In the genomic region with DNA sequence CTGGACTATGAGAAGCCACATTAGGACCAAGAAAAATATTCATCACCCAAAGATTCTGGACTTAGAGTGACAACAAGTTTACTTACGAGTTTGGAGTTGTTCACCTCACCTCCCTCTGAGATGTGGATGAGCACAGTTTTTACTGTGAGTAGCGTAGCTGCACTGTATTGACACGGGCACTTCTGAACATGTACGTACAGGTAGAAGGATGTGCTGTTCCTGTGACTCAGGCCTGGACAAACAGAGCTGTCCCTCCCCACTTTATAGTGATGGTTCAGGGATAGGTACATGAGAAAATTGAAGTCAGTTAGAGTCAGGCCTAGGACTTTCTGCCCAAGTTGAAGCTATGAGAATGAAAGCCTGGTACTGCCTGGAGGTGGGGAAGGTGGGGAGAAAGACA, we compare ENCODE assay signal across 31 cellular contexts.
DNase-seq lines count a peak whose midpoint lies in the region; ATAC-seq and TF ChIP-seq lines count a peak whose summit lies in the region.
"Had no signal": no experiment of that assay in that cellular context is flagged by ENCODE, and none has a peak within 500 bp of the region (broad histone marks: within the 10 kb centered on the region; RNA-seq: fewer than 3 reads in every experiment).

No MANE protein-coding gene starts in this region.

- H3K27me3 ChIP-seq in breast epithelium: no peaks in the 10 kb centered on the region
- H3K27me3 ChIP-seq: adrenal gland, upper lobe of left lung had no signal

- no peaks in the 10 kb centered on the region for H3K9me3 ChIP-seq in breast epithelium
- H3K9me3 ChIP-seq: A549, adrenal gland, body of pancreas, gastroesophageal sphincter, upper lobe of left lung had no signal

- intact Hi-C loops in MCF 10A (cut with micrococcal nuclease): loop anchor here (5.0 kb wide), 1 partner anchor 1244 kb away; no protein-coding TSS in a partner anchor
- intact Hi-C loops in breast epithelium (cut with DNase I; ENCODE audit: low total_unique reads): no loop called here
- intact Hi-C loops in Calu3 (cut with micrococcal nuclease; ENCODE audit: unreplicated experiment): loop anchor here (5.0 kb wide), 1 partner anchor 1394 kb away; no protein-coding TSS in a partner anchor

- no TSS peak for BruUV-seq in MCF 10A (replicated peaks; lab: Mats Ljungman, UMichigan)
- BruUV-seq in Calu3 (replicated peaks; lab: Mats Ljungman, UMichigan): no TSS peak

- H3K4me1 Mint-ChIP-seq in MCF 10A (ENCODE audit: insufficient read depth, unreplicated experiment) (peaks cover 22% of the 10 kb centered on the region), Calu3 (ENCODE audit: low read depth, unreplicated experiment) (peaks cover 15% of the 10 kb centered on the region)
- H3K4me1 Mint-ChIP-seq: activated CD4-positive, alpha-beta memory T cell treated with anti-CD3 and anti-CD28 coated beads, Interleukin-2, amount 10 ng/mL, durations not matched to agents 7 days and 5 days; activated naive CD4-positive, alpha-beta T cell treated with anti-CD3 and anti-CD28 coated beads, Interleukin-2, amount 10 ng/mL, durations not matched to agents 7 days and 5 days; CD4-positive, CD25-positive, alpha-beta regulatory T cell; H9 had no signal

- H3K27me3 Mint-ChIP-seq in MCF 10A (ENCODE audit: insufficient read depth, unreplicated experiment) (peaks cover 21% of the 10 kb centered on the region), Calu3 (ENCODE audit: unreplicated experiment) (no peaks in the 10 kb centered on the region)

- no peak for TF ChIP-seq POLR2A in breast epithelium (IDR thresholded peaks at IDR 0.05)

- CTCF ChIA-PET in MCF 10A (lab: Yijun Ruan, JAX): interaction anchor here (0.5 to 8.6 kb wide), 29 partner anchors 10 to 1598 kb away, joined by 3 to 1114 read pairs (median 5); partner anchors contain the start of gene PDK4
- CTCF ChIA-PET in Calu3 (lab: Charles Lee): interaction anchor here (2.4 kb wide), 1 partner anchor 179 kb away, joined by 21 read pairs; no protein-coding TSS in a partner anchor

- ATAC-seq in esophagus mucosa: peak; percentile 99
- no peak for ATAC-seq in GM21360 (IDR thresholded peaks at IDR 0.05; ENCODE audit: unreplicated experiment)
- ATAC-seq: body of pancreas; gastroesophageal sphincter; natural killer cell treated with Interleukin-12 subunit alpha and Interleukin-12 subunit beta and Interleukin-15 and Interleukin-18, amount 100 ng/mL, for 72 hours had no signal

- H3K27ac Mint-ChIP-seq in MCF 10A (ENCODE audit: low read depth, unreplicated experiment): peak overlapping the region; percentile 46
- no peak overlapping the region for H3K27ac Mint-ChIP-seq in Calu3 (ENCODE audit: unreplicated experiment)
- H3K27ac Mint-ChIP-seq: activated CD4-positive, alpha-beta memory T cell treated with anti-CD3 and anti-CD28 coated beads, Interleukin-2, amount 10 ng/mL, durations not matched to agents 7 days and 5 days; activated naive CD4-positive, alpha-beta T cell treated with anti-CD3 and anti-CD28 coated beads, Interleukin-2, amount 10 ng/mL, durations not matched to agents 7 days and 5 days; CD4-positive, CD25-positive, alpha-beta regulatory T cell; H9; natural killer cell treated with Interleukin-12 subunit alpha and Interleukin-12 subunit beta and Interleukin-15 and Interleukin-18, amount 100 ng/mL, for 72 hours had no signal

- no peaks in the 10 kb centered on the region for H3K36me3 ChIP-seq in breast epithelium
- H3K36me3 ChIP-seq: adrenal gland, gastroesophageal sphincter, upper lobe of left lung had no signal

- no peak overlapping the region for H3K4me3 ChIP-seq in breast epithelium
- H3K4me3 ChIP-seq: A549, adrenal gland, body of pancreas, gastroesophageal sphincter, hepatocyte, lung, upper lobe of left lung had no signal

- H3K4me1 ChIP-seq in breast epithelium: no peaks in the 10 kb centered on the region
- H3K4me1 ChIP-seq: body of pancreas, gastroesophageal sphincter had no signal

- TF ChIP-seq CTCF in MCF 10A (IDR thresholded peaks at IDR 0.05; ENCODE audit: unreplicated experiment) (no peak), breast epithelium (IDR thresholded peaks at IDR 0.05) (no peak), Calu3 (IDR thresholded peaks at IDR 0.05; ENCODE audit: unreplicated experiment) (no peak)

- no peak overlapping the region for H3K27ac ChIP-seq in breast epithelium
- H3K27ac ChIP-seq: A549, adrenal gland, body of pancreas, gastroesophageal sphincter, hepatocyte, upper lobe of left lung had no signal

- H3K9me3 Mint-ChIP-seq in MCF 10A (ENCODE audit: unreplicated experiment) (no peaks in the 10 kb centered on the region), Calu3 (ENCODE audit: low read depth, unreplicated experiment) (no peaks in the 10 kb centered on the region)
- H3K9me3 Mint-ChIP-seq: activated CD4-positive, alpha-beta memory T cell treated with anti-CD3 and anti-CD28 coated beads, Interleukin-2, amount 10 ng/mL, durations not matched to agents 7 days and 5 days; activated naive CD4-positive, alpha-beta T cell treated with anti-CD3 and anti-CD28 coated beads, Interleukin-2, amount 10 ng/mL, durations not matched to agents 7 days and 5 days; H9; natural killer cell treated with Interleukin-12 subunit alpha and Interleukin-12 subunit beta and Interleukin-15 and Interleukin-18, amount 100 ng/mL, for 72 hours had no signal

- POLR2A ChIA-PET in MCF 10A (lab: Yijun Ruan, JAX): interaction anchor here (0.6 to 7.3 kb wide), 7 partner anchors 10 to 1179 kb away, joined by 3 to 59 read pairs (median 3); no protein-coding TSS in a partner anchor

- DNase-seq in MCF 10A (ENCODE audit: unreplicated experiment) (peak; percentile 83), breast epithelium (ENCODE audit: low spot score in 2 of 2) (no peak), NCI-H69 (lab: John Stamatoyannopoulos, UW) (peak; percentile 75), Calu3 (no peak), NCI-H1930 (lab: John Stamatoyannopoulos, UW) (no peak)
- DNase-seq in activated T-cell treated with anti-CD3 and anti-CD28 coated beads, Interleukin-2, amount 50 U/mL, for 1 hour: no peak
- DNase-seq: activated CD4-positive, alpha-beta memory T cell treated with anti-CD3 and anti-CD28 coated beads, Interleukin-2, amount 10 ng/mL, durations not matched to agents 7 days and 5 days; activated CD4-positive, alpha-beta T cell treated with anti-CD3 and anti-CD28 coated beads for 1 hour; activated CD8-positive, alpha-beta memory T cell treated with anti-CD3 and anti-CD28 coated beads, Interleukin-2, amount 50 U/mL, for 4 hours; activated naive CD4-positive, alpha-beta T cell treated with anti-CD3 and anti-CD28 coated beads, Interleukin-2, amount 10 ng/mL, durations not matched to agents 7 days and 5 days; adrenal gland; AML-193; body of pancreas; CD4-positive, CD25-positive, alpha-beta regulatory T cell; cerebellar nuclear complex; dermis blood vessel endothelial cell; H9; KG1; NCI-H1436 treated with DMSO at 0.1 percent for 48 hours; NCI-H524; SHP77 treated with DMSO at 0.1 percent for 48 hours; small intestine; stimulated activated naive CD4-positive, alpha-beta T cell; upper lobe of left lung had no signal

- H3K36me3 Mint-ChIP-seq in MCF 10A (ENCODE audit: insufficient read depth, unreplicated experiment): peaks cover 6% of the 10 kb centered on the region
- H3K36me3 Mint-ChIP-seq in Calu3 (ENCODE audit: insufficient read depth, unreplicated experiment): no peaks in the 10 kb centered on the region
- H3K36me3 Mint-ChIP-seq: activated naive CD4-positive, alpha-beta T cell treated with anti-CD3 and anti-CD28 coated beads, Interleukin-2, amount 10 ng/mL, durations not matched to agents 7 days and 5 days; CD4-positive, CD25-positive, alpha-beta regulatory T cell; natural killer cell treated with Interleukin-12 subunit alpha and Interleukin-12 subunit beta and Interleukin-15 and Interleukin-18, amount 100 ng/mL, for 72 hours had no signal

- H3K4me3 Mint-ChIP-seq in MCF 10A (ENCODE audit: unreplicated experiment) (no peak overlapping the region), Calu3 (ENCODE audit: low read depth, unreplicated experiment) (no peak overlapping the region)
- H3K4me3 Mint-ChIP-seq: activated CD4-positive, alpha-beta memory T cell treated with anti-CD3 and anti-CD28 coated beads, Interleukin-2, amount 10 ng/mL, durations not matched to agents 7 days and 5 days; activated naive CD4-positive, alpha-beta T cell treated with anti-CD3 and anti-CD28 coated beads, Interleukin-2, amount 10 ng/mL, durations not matched to agents 7 days and 5 days; H9; natural killer cell treated with Interleukin-12 subunit alpha and Interleukin-12 subunit beta and Interleukin-15 and Interleukin-18, amount 100 ng/mL, for 72 hours had no signal

Comparison
In these comparisons a context has a peak if more than half of its experiments do, and no peak if none do; other contexts are left out.
1. DNase-seq: peak in MCF 10A (single experiment) and NCI-H69 (single experiment); none in breast epithelium (0 of 2), Calu3 (single experiment), NCI-H1930 (0 of 2) and activated T-cell treated with anti-CD3 and anti-CD28 coated beads, Interleukin-2, amount 50 U/mL, for 1 hour (single experiment).